17 cellular contexts compared by ENCODE assay signal in the genomic region with DNA sequence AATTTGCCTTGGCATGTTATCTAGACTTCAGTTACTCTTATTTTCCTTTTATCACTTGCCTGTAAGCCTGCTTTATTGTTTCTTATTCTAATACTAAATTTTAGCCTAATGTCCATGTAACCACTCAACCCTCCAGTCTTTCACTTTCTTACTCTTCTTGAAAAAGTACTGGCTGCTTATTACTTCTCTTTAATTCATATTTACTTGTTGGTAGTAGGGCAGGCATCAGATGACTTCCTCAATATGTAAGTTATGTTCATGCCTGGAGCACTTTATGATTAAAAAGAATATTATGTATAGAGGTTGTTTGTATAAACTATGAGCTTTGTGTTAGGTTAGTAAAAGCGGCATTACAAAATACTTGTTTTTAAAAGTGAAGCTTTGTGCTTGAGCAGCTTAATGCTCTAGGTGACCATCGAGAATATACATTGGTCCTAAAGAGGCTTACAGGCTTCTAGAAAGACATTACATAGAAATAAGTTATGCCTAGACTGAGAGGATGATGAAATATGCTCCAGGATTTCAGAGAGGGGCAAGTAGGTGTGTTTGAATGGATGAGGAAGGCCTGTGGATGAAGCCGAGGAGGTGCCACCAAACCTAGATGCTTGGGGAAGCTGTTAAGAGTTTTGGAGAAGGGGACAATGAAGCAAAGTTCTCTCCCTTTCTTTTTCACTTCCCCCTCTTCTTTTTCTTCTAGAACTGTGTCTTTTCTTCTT.
"Had no signal": no experiment of that assay in that cellular context is flagged by ENCODE, and none has a peak within 500 bp of the region (broad histone marks: within the 10 kb centered on the region; RNA-seq: fewer than 3 reads in every experiment).

No MANE protein-coding gene starts in this region.

- H3K27ac ChIP-seq: colonic mucosa, esophagus squamous epithelium, ovary, VCaP had no signal

- H3K9me3 ChIP-seq: colonic mucosa, esophagus squamous epithelium, ovary had no signal

- H3K4me1 ChIP-seq: colonic mucosa had no signal

- DNase-seq: activated CD4-positive, alpha-beta memory T cell treated with anti-CD3 and anti-CD28 coated beads, Interleukin-2, amount 10 ng/mL, durations not matched to agents 7 days and 5 days; activated CD4-positive, alpha-beta T cell treated with anti-CD3 and anti-CD28 coated beads for 36 hours; activated effector memory CD4-positive, alpha-beta T cell treated with Interleukin-2 at 50 U/mL for 16 hours; activated T-cell treated with anti-CD3 and anti-CD28 coated beads, Interleukin-2, amount 50 U/mL, for 24 hours; colonic mucosa; esophagus squamous epithelium; kidney glomerular epithelial cell; left ventricle myocardium superior; mesendoderm; ovary; stimulated activated naive CD8-positive, alpha-beta T cell treated with anti-CD3 and anti-CD28 coated beads, Interleukin-15, amount 100 ng/mL, for 72 hours; T-helper 9 cell had no signal

- H3K27ac Mint-ChIP-seq: activated CD4-positive, alpha-beta memory T cell treated with anti-CD3 and anti-CD28 coated beads, Interleukin-2, amount 10 ng/mL, durations not matched to agents 7 days and 5 days; activated CD4-positive, alpha-beta T cell treated with anti-CD3 and anti-CD28 coated beads for 36 hours; activated naive CD4-positive, alpha-beta T cell treated with anti-CD3 and anti-CD28 coated beads, Interleukin-2, amount 50 U/mL, for 24 hours; activated T-cell treated with anti-CD3 and anti-CD28 coated beads, Interleukin-2, amount 50 U/mL, for 24 hours; stimulated activated naive CD8-positive, alpha-beta T cell treated with anti-CD3 and anti-CD28 coated beads, Interleukin-15, amount 100 ng/mL, for 72 hours; type B pancreatic cell had no signal

- H3K36me3 Mint-ChIP-seq: activated naive CD4-positive, alpha-beta T cell treated with anti-CD3 and anti-CD28 coated beads, Interleukin-2, amount 50 U/mL, for 24 hours; type B pancreatic cell had no signal

- H3K9me3 Mint-ChIP-seq: activated CD4-positive, alpha-beta memory T cell treated with anti-CD3 and anti-CD28 coated beads, Interleukin-2, amount 10 ng/mL, durations not matched to agents 7 days and 5 days; activated naive CD4-positive, alpha-beta T cell treated with anti-CD3 and anti-CD28 coated beads, Interleukin-2, amount 50 U/mL, for 24 hours; activated T-cell treated with anti-CD3 and anti-CD28 coated beads, Interleukin-2, amount 50 U/mL, for 24 hours; neural crest cell; stimulated activated naive CD8-positive, alpha-beta T cell treated with anti-CD3 and anti-CD28 coated beads, Interleukin-15, amount 100 ng/mL, for 72 hours; type B pancreatic cell had no signal

- H3K4me3 ChIP-seq: colonic mucosa, esophagus squamous epithelium, ovary had no signal

- H3K4me1 Mint-ChIP-seq: neural crest cell had no signal

- H3K4me3 Mint-ChIP-seq: activated CD4-positive, alpha-beta memory T cell treated with anti-CD3 and anti-CD28 coated beads, Interleukin-2, amount 10 ng/mL, durations not matched to agents 7 days and 5 days; activated CD4-positive, alpha-beta T cell treated with anti-CD3 and anti-CD28 coated beads for 36 hours; activated naive CD4-positive, alpha-beta T cell treated with anti-CD3 and anti-CD28 coated beads, Interleukin-2, amount 50 U/mL, for 24 hours; activated T-cell treated with anti-CD3 and anti-CD28 coated beads, Interleukin-2, amount 50 U/mL, for 24 hours; neural crest cell; stimulated activated naive CD8-positive, alpha-beta T cell treated with anti-CD3 and anti-CD28 coated beads, Interleukin-15, amount 100 ng/mL, for 72 hours; type B pancreatic cell had no signal

- H3K27me3 Mint-ChIP-seq: activated CD4-positive, alpha-beta memory T cell treated with anti-CD3 and anti-CD28 coated beads, Interleukin-2, amount 10 ng/mL, durations not matched to agents 7 days and 5 days had no signal

- ATAC-seq: activated CD4-positive, alpha-beta T cell treated with anti-CD3 and anti-CD28 coated beads for 36 hours; left ventricle myocardium superior; sciatic nerve; stimulated activated naive CD8-positive, alpha-beta T cell treated with anti-CD3 and anti-CD28 coated beads, Interleukin-15, amount 100 ng/mL, for 72 hours had no signal

- H3K36me3 ChIP-seq: colonic mucosa, esophagus squamous epithelium, ovary had no signal

- H3K27me3 ChIP-seq: colonic mucosa, esophagus squamous epithelium, ovary had no signal
